ENCODE assay signal across 8 cellular contexts in genomic region chr3:67653425-67654098, GRCh38. TPM values are rescaled to one million over a fixed set of nuclear protein-coding genes. Genes with fewer than 3 reads are reported as not detected.
A peak's percentile ranks its signal among the peaks of the same experiment; 100 is the strongest.
DNase-seq lines count a peak whose midpoint lies in the region; ATAC-seq and TF ChIP-seq lines count a peak whose summit lies in the region.

No MANE protein-coding gene starts in this region.

- H3K9me3 ChIP-seq in iPS-20b (ENCODE audit: insufficient read depth, low read depth, low read length) = no peaks in the 10 kb centered on the region

- peak overlapping the region; percentile 24 for H3K27ac Mint-ChIP-seq in activated T-helper 2 cell treated with anti-CD3 and anti-CD28 coated beads, Interferon-gamma antibody, Interleukin-2, Interleukin-4, amounts not matched to agents 10 μg/mL and 5 μg/mL and 100 μg/mL, durations not matched to agents 14 hours and 24 hours and 36 hours
- H3K27ac Mint-ChIP-seq in stimulated activated naive B cell treated with anti-CD40 and anti-IgM and Interleukin-4, amounts not matched to agents 10 μg/mL and 1 μg/mL and 100 μg/mL, for 72 hours = peak overlapping the region; percentile 86

- H3K36me3 ChIP-seq in iPS-20b (ENCODE audit: insufficient read depth, low read depth, low read length) = peaks cover 7% of the 10 kb centered on the region; the same call in 1 of the 2 replicates

- intact Hi-C loops in activated T-helper 2 cell treated with anti-CD3 and anti-CD28 coated beads, Interferon-gamma antibody, Interleukin-2, Interleukin-4, amounts not matched to agents 10 μg/mL and 5 μg/mL and 100 μg/mL, durations not matched to agents 14 hours and 24 hours and 36 hours (cut with micrococcal nuclease) = loop anchor here (1.0 to 10.0 kb wide), 7 partner anchors 18 to 1431 kb away; partner anchors contain the start of genes ARL6IP5, KBTBD8 and UBA3
- intact Hi-C loops in posterior cingulate gyrus (cut with DNase I) = no loop called here

- peak overlapping the region; percentile 93 for H3K9ac ChIP-seq in iPS-20b (ENCODE audit: low read depth, low read length)

- peaks cover 4% of the 10 kb centered on the region for H3K27me3 Mint-ChIP-seq in activated T-helper 2 cell treated with anti-CD3 and anti-CD28 coated beads, Interferon-gamma antibody, Interleukin-2, Interleukin-4, amounts not matched to agents 10 μg/mL and 5 μg/mL and 100 μg/mL, durations not matched to agents 14 hours and 24 hours and 36 hours (ENCODE audit: low read depth)
- H3K27me3 Mint-ChIP-seq in stimulated activated naive B cell treated with anti-CD40 and anti-IgM and Interleukin-4, amounts not matched to agents 10 μg/mL and 1 μg/mL and 100 μg/mL, for 72 hours = no peaks in the 10 kb centered on the region

- peaks cover 35% of the 10 kb centered on the region for H3K36me3 Mint-ChIP-seq in activated T-helper 2 cell treated with anti-CD3 and anti-CD28 coated beads, Interferon-gamma antibody, Interleukin-2, Interleukin-4, amounts not matched to agents 10 μg/mL and 5 μg/mL and 100 μg/mL, durations not matched to agents 14 hours and 24 hours and 36 hours (ENCODE audit: low read depth)
- peaks cover 18 to 31% of the 10 kb centered on the region in 2 donors for H3K36me3 Mint-ChIP-seq in stimulated activated naive B cell treated with anti-CD40 and anti-IgM and Interleukin-4, amounts not matched to agents 10 μg/mL and 1 μg/mL and 100 μg/mL, for 72 hours

- ATAC-seq in GM21423 (IDR thresholded peaks at IDR 0.05; ENCODE audit: unreplicated experiment) = peak; percentile 10
- peak; percentile 12 to 35 for ATAC-seq in stimulated activated naive B cell treated with anti-CD40 and anti-IgM and Interleukin-4, amounts not matched to agents 10 μg/mL and 1 μg/mL and 100 μg/mL, for 72 hours (replicated peaks)

- H3K4me1 Mint-ChIP-seq in activated T-helper 2 cell treated with anti-CD3 and anti-CD28 coated beads, Interferon-gamma antibody, Interleukin-2, Interleukin-4, amounts not matched to agents 10 μg/mL and 5 μg/mL and 100 μg/mL, durations not matched to agents 14 hours and 24 hours and 36 hours (ENCODE audit: low read depth) = peaks cover 55% of the 10 kb centered on the region
- H3K4me1 Mint-ChIP-seq in stimulated activated naive B cell treated with anti-CD40 and anti-IgM and Interleukin-4, amounts not matched to agents 10 μg/mL and 1 μg/mL and 100 μg/mL, for 72 hours = peaks cover 42 to 62% of the 10 kb centered on the region in 2 donors

- no peaks in the 10 kb centered on the region for H3K27me3 ChIP-seq in HL-60 (ENCODE audit: insufficient read depth, poor library complexity, severe bottlenecking)
- no peaks in the 10 kb centered on the region for H3K27me3 ChIP-seq in iPS-20b (ENCODE audit: insufficient read depth, low read length)

- TF ChIP-seq CTCF in HL-60 (IDR thresholded peaks at IDR 0.05; ENCODE audit: insufficient read depth, low read length) = no peak

- H3K4me1 ChIP-seq in iPS-20b (ENCODE audit: insufficient read depth, low read length) = peaks cover 3% of the 10 kb centered on the region; the same call in 1 of the 2 replicates

- DNase-seq in ELR (ENCODE audit: low read depth) (peak; percentile 47), HL-60 (ENCODE audit: low read depth in 1 of 2, low spot score in 1 of 2) (no peak), posterior cingulate gyrus (no peak), ureter (ENCODE audit: low spot score) (no peak)
- DNase-seq in activated T-helper 2 cell treated with anti-CD3 and anti-CD28 coated beads, Interferon-gamma antibody, Interleukin-2, Interleukin-4, amounts not matched to agents 10 μg/mL and 5 μg/mL and 100 μg/mL, durations not matched to agents 14 hours and 24 hours and 36 hours (ENCODE audit: low spot score) = no peak
- no peak for DNase-seq in stimulated activated naive B cell treated with anti-CD40 and anti-IgM and Interleukin-4, amounts not matched to agents 10 μg/mL and 1 μg/mL and 100 μg/mL, for 72 hours

- H3K9me3 Mint-ChIP-seq in activated T-helper 2 cell treated with anti-CD3 and anti-CD28 coated beads, Interferon-gamma antibody, Interleukin-2, Interleukin-4, amounts not matched to agents 10 μg/mL and 5 μg/mL and 100 μg/mL, durations not matched to agents 14 hours and 24 hours and 36 hours = peaks cover 11% of the 10 kb centered on the region
- peaks cover 0 to 1% of the 10 kb centered on the region in 2 donors for H3K9me3 Mint-ChIP-seq in stimulated activated naive B cell treated with anti-CD40 and anti-IgM and Interleukin-4, amounts not matched to agents 10 μg/mL and 1 μg/mL and 100 μg/mL, for 72 hours

- H3K27ac ChIP-seq in HL-60 (replicated peaks) = peak overlapping the region; percentile 87
- peak overlapping the region; percentile 45 for H3K27ac ChIP-seq in iPS-20b (ENCODE audit: low read length)

- peak overlapping the region; percentile 73 for H3K4me3 Mint-ChIP-seq in activated T-helper 2 cell treated with anti-CD3 and anti-CD28 coated beads, Interferon-gamma antibody, Interleukin-2, Interleukin-4, amounts not matched to agents 10 μg/mL and 5 μg/mL and 100 μg/mL, durations not matched to agents 14 hours and 24 hours and 36 hours (ENCODE audit: low read depth)
- H3K4me3 Mint-ChIP-seq in stimulated activated naive B cell treated with anti-CD40 and anti-IgM and Interleukin-4, amounts not matched to agents 10 μg/mL and 1 μg/mL and 100 μg/mL, for 72 hours = peak overlapping the region; percentile 83 to 86

- peak overlapping the region; percentile 66 for H3K4me3 ChIP-seq in HL-60 (replicated peaks; ENCODE audit: insufficient read depth, low read length)
- H3K4me3 ChIP-seq in iPS-20b (ENCODE audit: low read length) = peak overlapping the region; percentile 83

RNA-seq across cellular contexts. Expression of gene SUCLG2, which starts 0.8 kb away (rescaled TPM):
- total RNA-seq in activated T-helper 2 cell treated with anti-CD3 and anti-CD28 coated beads, Interferon-gamma antibody, Interleukin-2, Interleukin-4, amounts not matched to agents 10 μg/mL and 5 μg/mL and 100 μg/mL, durations not matched to agents 14 hours and 24 hours and 36 hours = 36.3 and 38.1 TPM in 2 replicates
- total RNA-seq in ureter = 70.8 TPM
